8 cellular contexts compared by ENCODE assay signal in the genomic region with DNA sequence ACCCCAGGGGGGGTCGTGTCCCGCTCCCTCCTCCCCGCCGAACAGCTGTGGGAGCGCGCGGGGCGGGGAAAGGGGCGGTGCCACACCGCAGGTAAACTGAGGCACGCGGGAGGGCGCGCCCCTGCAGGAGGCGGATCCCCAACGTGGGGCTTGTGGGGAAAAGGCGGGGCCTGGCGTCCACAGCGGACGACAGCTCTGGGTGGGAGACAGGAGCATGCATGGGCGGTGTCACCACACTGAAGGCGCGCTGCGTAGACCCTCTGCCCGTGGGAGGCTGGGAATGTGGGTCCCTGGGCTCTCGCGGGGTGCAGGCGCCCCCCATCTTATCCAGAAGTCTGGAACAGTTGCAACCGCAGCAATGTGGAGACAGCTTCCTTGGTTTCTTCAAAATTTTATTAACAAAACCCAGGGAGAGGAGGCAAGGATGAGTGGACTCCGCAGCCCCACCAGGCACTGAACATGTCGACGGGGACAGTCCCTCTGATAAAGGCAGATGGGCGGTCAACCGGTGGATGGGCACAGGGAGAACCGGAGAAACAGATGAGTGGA. TPM values are rescaled to one million over a fixed set of nuclear protein-coding genes. Genes with fewer than 3 reads are reported as not detected.
DNase-seq lines count a peak whose midpoint lies in the region; ATAC-seq, FAIRE-seq and TF ChIP-seq lines count a peak whose summit lies in the region.

No MANE protein-coding gene starts in this region.

- H3K9me3 ChIP-seq in adrenal gland (replicated peaks in 1 of 3), result no peaks in the 10 kb centered on the region
- H3K9me3 ChIP-seq in kidney (ENCODE audit: control insufficient read depth in 1 of 2, low read length in 2 of 2), result no peaks in the 10 kb centered on the region
- no peaks in the 10 kb centered on the region for H3K9me3 ChIP-seq in suprapubic skin

- ATAC-seq in HG03432 (IDR thresholded peaks at IDR 0.05; ENCODE audit: unreplicated experiment), result no peak

- TF ChIP-seq POLR2A in adrenal gland (IDR thresholded peaks at IDR 0.05) (no peak), suprapubic skin (IDR thresholded peaks at IDR 0.05) (no peak)

- H3K27me3 ChIP-seq in adrenal gland (no peaks in the 10 kb centered on the region), suprapubic skin (no peaks in the 10 kb centered on the region)

- DNase-seq in NK-92 treated with Interleukin-12 subunit alpha and Interleukin-12 subunit beta, amount 100 ng/mL, for 24 hours (lab: John Stamatoyannopoulos, UW), result peak; percentile 26
- DNase-seq in NK-92 (lab: John Stamatoyannopoulos, UW; ENCODE audit: unreplicated experiment), result no peak
- DNase-seq in adrenal gland, result peak in 1 of 7 donors; percentile 65
- no peak for DNase-seq in kidney
- no peak for DNase-seq in suprapubic skin (ENCODE audit: low spot score in 2 of 2)
- DNase-seq in putamen (ENCODE audit: low spot score), result no peak
- DNase-seq in EL, result no peak

- H3K27ac ChIP-seq in adrenal gland (peak overlapping the region; percentile 74 to 96 (median 91)), kidney (ENCODE audit: low read depth in 2 of 2, low read length in 2 of 2) (peak overlapping the region; percentile 93 to 96), suprapubic skin (peak overlapping the region; percentile 89)

- H3K4me1 ChIP-seq in adrenal gland (replicated peaks in 1 of 2), result peaks cover 23 to 33% of the 10 kb centered on the region in 2 donors
- H3K4me1 ChIP-seq in kidney (ENCODE audit: control insufficient read depth in 1 of 2, insufficient read depth in 1 of 2, low read depth in 1 of 2, low read length in 2 of 2), result peaks cover 11 to 25% of the 10 kb centered on the region in 2 donors
- peaks cover 41% of the 10 kb centered on the region for H3K4me1 ChIP-seq in suprapubic skin

- WGBS in adrenal gland, 4 donors, result 33 to 65% (median 43%) methylated on average over 14 to 35 of the region's 35 CpGs
- WGBS in suprapubic skin, result 61% methylated on average over 20 of the region's 35 CpGs

- no peak for TF ChIP-seq EP300 in suprapubic skin (IDR thresholded peaks at IDR 0.05)

- FAIRE-seq in kidney (lab: Jason Lieb, UNC), result no peak

- TF ChIP-seq CTCF in adrenal gland (IDR thresholded peaks at IDR 0.05) (no peak), kidney (IDR thresholded peaks at IDR 0.05; ENCODE audit: borderline replicate concordance, extremely low read depth, insufficient read depth) (no peak), suprapubic skin (IDR thresholded peaks at IDR 0.05) (no peak)

- intact Hi-C loops in adrenal gland (cut with DNase I), result no loop called here
- intact Hi-C loops in kidney (cut with DNase I), result no loop called here

- H3K4me3 ChIP-seq in adrenal gland (peak overlapping the region; percentile 44 to 94 (median 68)), kidney (ENCODE audit: low read length in 2 of 2) (peak overlapping the region; percentile 96 to 99), suprapubic skin (peak overlapping the region; percentile 74)

- H3K36me3 ChIP-seq in adrenal gland (replicated peaks in 1 of 2), result peaks cover 0 to 39% of the 10 kb centered on the region in 2 donors
- peaks cover 16 to 19% of the 10 kb centered on the region in 2 donors for H3K36me3 ChIP-seq in kidney (ENCODE audit: control insufficient read depth in 1 of 2, insufficient read depth in 2 of 2, low read length in 2 of 2)
- H3K36me3 ChIP-seq in suprapubic skin, result peaks cover 38% of the 10 kb centered on the region

- peak overlapping the region; percentile 58 to 84 for H3K9ac ChIP-seq in kidney (ENCODE audit: low read length in 2 of 2)

RNA-seq across cellular contexts. Expression of gene MBD1, which starts 0.7 kb away (rescaled TPM):
- total RNA-seq in adrenal gland (100 to 1,000 TPM in 2 of 8 donors, 10 to 100 TPM in 6; 51.8 to 156 (median 80.7) TPM), kidney (79.3 TPM), suprapubic skin (100 to 1,000 TPM; 107 to 145 (median 110) TPM)
- polyA plus RNA-seq in adrenal gland (10 to 100 TPM; 46.2 to 64.3 (median 46.3) TPM), kidney (ENCODE audit: insufficient read depth, low read depth, low replicate concordance) (24.7 TPM)

RNA-seq across cellular contexts. Expression of gene CXXC1, which starts 5.4 kb away (rescaled TPM):
- total RNA-seq in adrenal gland, result 100 to 1,000 TPM in 2 of 8 donors, 10 to 100 TPM in 6; 28.6 to 119 (median 66.2) TPM
- polyA plus RNA-seq in adrenal gland, result 100 to 1,000 TPM in 2 of 3 donors, 10 to 100 TPM in 1; 35.6 to 295 (median 249) TPM
- 88.7 TPM for total RNA-seq in kidney
- polyA plus RNA-seq in kidney (ENCODE audit: insufficient read depth, low read depth, low replicate concordance), result 39.0 TPM
- total RNA-seq in suprapubic skin, result 100 to 1,000 TPM; 102 to 193 (median 107) TPM

RNA-seq across cellular contexts. Expression of gene CFAP53, which starts 15.8 kb away (rescaled TPM):
- 1 to 10 TPM in 4 of 8 donors, under 1 TPM in 4; 0.53 to 4.3 (median 1.1) TPM for total RNA-seq in adrenal gland
- polyA plus RNA-seq in adrenal gland, result 1 to 10 TPM; 1.1 to 2.8 (median 1.9) TPM
- total RNA-seq in kidney, result 1.3 TPM
- 3.9 TPM for polyA plus RNA-seq in kidney (ENCODE audit: insufficient read depth, low read depth, low replicate concordance)
- under 1 TPM in 1 of 4 donors, not detected in 3; 0.34 TPM for total RNA-seq in suprapubic skin
